ENCODE assay signal across 13 cellular contexts in genomic region chr11:46003647-46004046, GRCh38.
A peak's percentile ranks its signal among the peaks of the same experiment; 100 is the strongest.
DNase-seq lines count a peak whose midpoint lies in the region; ATAC-seq and TF ChIP-seq lines count a peak whose summit lies in the region.
"Had no signal": no experiment of that assay in that cellular context is flagged by ENCODE, and none has a peak within 500 bp of the region (broad histone marks: within the 10 kb centered on the region; RNA-seq: fewer than 3 reads in every experiment).

No MANE protein-coding gene starts in this region.

- H3K9me3 ChIP-seq in suprapubic skin, result no peaks in the 10 kb centered on the region
- H3K9me3 ChIP-seq: body of pancreas, esophagus squamous epithelium, ovary had no signal

- H3K27ac ChIP-seq in suprapubic skin, result no peak overlapping the region
- H3K27ac ChIP-seq: body of pancreas, esophagus squamous epithelium, ovary had no signal

- DNase-seq in Right ventricle myocardium superior (no peak), Right ventricle myocardium inferior (ENCODE audit: missing footprints) (no peak), NCI-H446 (lab: John Stamatoyannopoulos, UW) (peak; percentile 69 to 73), dermis blood vessel endothelial cell (peak; percentile 35), T-helper 2 cell (no peak), suprapubic skin (ENCODE audit: low spot score in 2 of 2) (no peak)
- no peak for DNase-seq in activated CD4-positive, alpha-beta T cell treated with anti-CD3 and anti-CD28 coated beads, Interleukin-2, amount 10 ng/mL, durations not matched to agents 24 days and 14 days
- DNase-seq: body of pancreas, esophagus squamous epithelium, NCI-H526, ovary had no signal

- no peak for TF ChIP-seq POLR2A in suprapubic skin (IDR thresholded peaks at IDR 0.05)

- intact Hi-C loops in Right ventricle myocardium superior (cut with DNase I) (loop anchor here (10.0 kb wide), 1 partner anchor 159 kb away; the partner anchor contains the start of gene CRY2), Right ventricle myocardium inferior (cut with DNase I) (loop anchor here (2.0 kb wide), 1 partner anchor 161 kb away; no protein-coding TSS in a partner anchor)
- intact Hi-C loops in activated CD4-positive, alpha-beta T cell treated with anti-CD3 and anti-CD28 coated beads, Interleukin-2, amount 10 ng/mL, durations not matched to agents 24 days and 14 days (cut with micrococcal nuclease), result no loop called here

- H3K27ac Mint-ChIP-seq in activated CD4-positive, alpha-beta T cell treated with anti-CD3 and anti-CD28 coated beads, Interleukin-2, amount 10 ng/mL, durations not matched to agents 24 days and 14 days, result no peak overlapping the region

- H3K36me3 ChIP-seq in suprapubic skin, result no peaks in the 10 kb centered on the region
- H3K36me3 ChIP-seq: esophagus squamous epithelium, ovary had no signal

- no peak for TF ChIP-seq EP300 in suprapubic skin (IDR thresholded peaks at IDR 0.05)

- no peaks in the 10 kb centered on the region for H3K27me3 Mint-ChIP-seq in activated CD4-positive, alpha-beta T cell treated with anti-CD3 and anti-CD28 coated beads, Interleukin-2, amount 10 ng/mL, durations not matched to agents 24 days and 14 days

- H3K36me3 Mint-ChIP-seq in activated CD4-positive, alpha-beta T cell treated with anti-CD3 and anti-CD28 coated beads, Interleukin-2, amount 10 ng/mL, durations not matched to agents 24 days and 14 days (ENCODE audit: low read depth), result no peaks in the 10 kb centered on the region

- H3K4me3 ChIP-seq in suprapubic skin, result no peak overlapping the region
- H3K4me3 ChIP-seq: body of pancreas, esophagus squamous epithelium, ovary had no signal

- H3K4me3 Mint-ChIP-seq in activated CD4-positive, alpha-beta T cell treated with anti-CD3 and anti-CD28 coated beads, Interleukin-2, amount 10 ng/mL, durations not matched to agents 24 days and 14 days, result no peak overlapping the region

- no peaks in the 10 kb centered on the region for H3K27me3 ChIP-seq in suprapubic skin
- H3K27me3 ChIP-seq: body of pancreas, esophagus squamous epithelium, ovary had no signal

- ATAC-seq in Right ventricle myocardium superior (ENCODE audit: poor library complexity), result peak; percentile 56
- ATAC-seq in Right ventricle myocardium inferior, result no peak
- ATAC-seq in GM21381 (IDR thresholded peaks at IDR 0.05; ENCODE audit: unreplicated experiment), result no peak
- ATAC-seq: body of pancreas, left lobe of liver had no signal

- no peaks in the 10 kb centered on the region for H3K9me3 Mint-ChIP-seq in activated CD4-positive, alpha-beta T cell treated with anti-CD3 and anti-CD28 coated beads, Interleukin-2, amount 10 ng/mL, durations not matched to agents 24 days and 14 days

- peaks cover 8% of the 10 kb centered on the region for H3K4me1 ChIP-seq in suprapubic skin
- H3K4me1 ChIP-seq: body of pancreas had no signal

- no peak for TF ChIP-seq CTCF in suprapubic skin (IDR thresholded peaks at IDR 0.05)

- no peaks in the 10 kb centered on the region for H3K4me1 Mint-ChIP-seq in activated CD4-positive, alpha-beta T cell treated with anti-CD3 and anti-CD28 coated beads, Interleukin-2, amount 10 ng/mL, durations not matched to agents 24 days and 14 days

Comparison
In these comparisons a context has a peak if more than half of its experiments do, and no peak if none do; other contexts are left out.
1. DNase-seq: peak in NCI-H446 (2 of 2) and dermis blood vessel endothelial cell (single experiment); none in Right ventricle myocardium superior (single experiment), Right ventricle myocardium inferior (single experiment), T-helper 2 cell (0 of 5), activated CD4-positive, alpha-beta T cell treated with anti-CD3 and anti-CD28 coated beads, Interleukin-2, amount 10 ng/mL, durations not matched to agents 24 days and 14 days (single experiment) and suprapubic skin (0 of 2).